26 cellular contexts compared by ENCODE assay signal in genomic region chr1:17149771-17150170, GRCh38. TPM values are rescaled to one million over a fixed set of nuclear protein-coding genes. Genes with fewer than 3 reads are reported as not detected.
"Had no signal": no experiment of that assay in that cellular context is flagged by ENCODE, and none has a peak within 500 bp of the region (broad histone marks: within the 10 kb centered on the region; RNA-seq: fewer than 3 reads in every experiment).

No MANE protein-coding gene starts in this region.

- H3K27me3 ChIP-seq: MG63 had no signal

- H3K36me3 ChIP-seq: MG63 had no signal

- H3K4me3 Mint-ChIP-seq: activated CD4-positive, alpha-beta memory T cell treated with anti-CD3 and anti-CD28 coated beads for 36 hours; activated CD4-positive, alpha-beta T cell treated with anti-CD3 and anti-CD28 coated beads, Interleukin-2, amount 10 ng/mL, durations not matched to agents 7 days and 5 days; activated naive CD4-positive, alpha-beta T cell treated with anti-CD3 and anti-CD28 coated beads, Interleukin-2, amount 10 ng/mL, durations not matched to agents 7 days and 5 days; activated naive CD8-positive, alpha-beta T cell treated with anti-CD3 and anti-CD28 coated beads for 36 hours; activated T-cell treated with anti-CD3 and anti-CD28 coated beads, Interleukin-2, amount 50 U/mL, for 4 hours; T-cell had no signal

- H3K27ac Mint-ChIP-seq: activated CD4-positive, alpha-beta memory T cell treated with anti-CD3 and anti-CD28 coated beads for 36 hours; activated CD4-positive, alpha-beta T cell treated with anti-CD3 and anti-CD28 coated beads, Interleukin-2, amount 10 ng/mL, durations not matched to agents 7 days and 5 days; activated naive CD4-positive, alpha-beta T cell treated with anti-CD3 and anti-CD28 coated beads, Interleukin-2, amount 10 ng/mL, durations not matched to agents 7 days and 5 days; activated naive CD8-positive, alpha-beta T cell treated with anti-CD3 and anti-CD28 coated beads for 36 hours; T-cell had no signal

- H3K36me3 Mint-ChIP-seq: activated naive CD4-positive, alpha-beta T cell treated with anti-CD3 and anti-CD28 coated beads, Interleukin-2, amount 10 ng/mL, durations not matched to agents 7 days and 5 days had no signal

- FAIRE-seq: colon, TTC549 had no signal

- DNase-seq: activated CD4-positive, alpha-beta memory T cell treated with anti-CD3 and anti-CD28 coated beads for 36 hours; activated CD4-positive, alpha-beta T cell treated with anti-CD3 and anti-CD28 coated beads, Interleukin-2, amount 10 ng/mL, durations not matched to agents 7 days and 5 days; activated CD4-positive, CD25-positive, alpha-beta regulatory T cell; activated CD8-positive, alpha-beta memory T cell treated with anti-CD3 and anti-CD28 coated beads for 24 hours; activated gamma-delta T cell treated with Interleukin-2 at 50 U/mL for 16 hours; activated naive CD4-positive, alpha-beta T cell treated with anti-CD3 and anti-CD28 coated beads, Interleukin-2, amount 10 ng/mL, durations not matched to agents 7 days and 5 days; activated naive CD8-positive, alpha-beta T cell treated with anti-CD3 and anti-CD28 coated beads for 36 hours; activated T-cell treated with anti-CD3 and anti-CD28 coated beads, Interleukin-2, amount 50 U/mL, for 4 hours; cerebellar nuclear complex; MG63; MV-4-11; NCI-H1105; NCI-H1436; NCI-H1694 treated with DMSO at 0.1 percent for 48 hours; NCI-H2029 treated with DMSO at 0.1 percent for 48 hours; NCI-H510A treated with DMSO at 0.1 percent for 48 hours; NCI-H69; PC-3; T-cell; T-helper 2 cell; T1000 had no signal

- ATAC-seq: activated T-cell treated with anti-CD3 and anti-CD28 coated beads, Interleukin-2, amount 50 U/mL, for 4 hours; PC-3; Right ventricle myocardium inferior; T-cell had no signal

- H3K4me3 ChIP-seq: MG63, SK-N-MC had no signal

- H3K27ac ChIP-seq: SK-N-MC had no signal

- H3K4me1 Mint-ChIP-seq: activated CD4-positive, alpha-beta T cell treated with anti-CD3 and anti-CD28 coated beads, Interleukin-2, amount 10 ng/mL, durations not matched to agents 7 days and 5 days; activated naive CD4-positive, alpha-beta T cell treated with anti-CD3 and anti-CD28 coated beads, Interleukin-2, amount 10 ng/mL, durations not matched to agents 7 days and 5 days; activated naive CD8-positive, alpha-beta T cell treated with anti-CD3 and anti-CD28 coated beads for 36 hours; T-cell had no signal

RNA-seq across cellular contexts. Expression of gene PADI2, which starts 30.5 kb away (rescaled TPM):
- total RNA-seq: activated CD4-positive, alpha-beta memory T cell treated with anti-CD3 and anti-CD28 coated beads for 36 hours had no signal

RNA-seq across cellular contexts. Expression of gene PADI1, which starts 55.2 kb away (rescaled TPM):
- total RNA-seq: activated CD4-positive, alpha-beta memory T cell treated with anti-CD3 and anti-CD28 coated beads for 36 hours; activated CD4-positive, alpha-beta T cell treated with anti-CD3 and anti-CD28 coated beads, Interleukin-2, amount 10 ng/mL, durations not matched to agents 7 days and 5 days; activated naive CD8-positive, alpha-beta T cell treated with anti-CD3 and anti-CD28 coated beads for 36 hours; activated T-cell treated with anti-CD3 and anti-CD28 coated beads, Interleukin-2, amount 50 U/mL, for 4 hours; cardiac septum; Right ventricle myocardium inferior; T-cell had no signal
